Comparison of ENCODE assay signal across 9 cellular contexts in genomic region chr4:153257151-153257620, GRCh38. TPM values are rescaled to one million over a fixed set of nuclear protein-coding genes. Genes with fewer than 3 reads are reported as not detected.
DNase-seq lines count a peak whose midpoint lies in the region; FAIRE-seq and TF ChIP-seq lines count a peak whose summit lies in the region.
"Had no signal": no experiment of that assay in that cellular context is flagged by ENCODE, and none has a peak within 500 bp of the region (broad histone marks: within the 10 kb centered on the region; RNA-seq: fewer than 3 reads in every experiment).

No MANE protein-coding gene starts in this region.

- H3K27ac ChIP-seq in A673 (ENCODE audit: low read depth, low read length, poor library complexity, severe bottlenecking): peak overlapping the region; percentile 84
- H3K27ac ChIP-seq in suprapubic skin: no peak overlapping the region
- H3K27ac ChIP-seq: upper lobe of left lung had no signal

- TF ChIP-seq CTCF in A673 (conservative IDR thresholded peaks at IDR 0.05; ENCODE audit: low read depth, low read length) (no peak), suprapubic skin (IDR thresholded peaks at IDR 0.05) (no peak)

- TF ChIP-seq EP300 in suprapubic skin (IDR thresholded peaks at IDR 0.05): no peak

- H3K9ac ChIP-seq in adipocyte (ENCODE audit: low read length): no peak overlapping the region
- H3K9ac ChIP-seq in iPS-15b (ENCODE audit: low read depth, low read length): peak overlapping the region; percentile 32

- CTCF ChIA-PET in A673 (lab: Charles Lee): interaction anchor here (1.2 kb wide), 1 partner anchor 114 kb away, joined by 4 read pairs; no protein-coding TSS in a partner anchor

- H3K27me3 ChIP-seq in A673 (replicated peaks; ENCODE audit: insufficient read depth, low read depth, low read length, poor library complexity) (no peaks in the 10 kb centered on the region), adipocyte (replicated peaks; ENCODE audit: control insufficient read depth, insufficient read depth, low read length) (no peaks in the 10 kb centered on the region), iPS-15b (ENCODE audit: control insufficient read depth, insufficient read depth, low read length) (no peaks in the 10 kb centered on the region), suprapubic skin (no peaks in the 10 kb centered on the region)
- H3K27me3 ChIP-seq: upper lobe of left lung had no signal

- WGBS in suprapubic skin: 55% methylated on average over 11 of the region's 11 CpGs

- peaks cover 60% of the 10 kb centered on the region for H3K4me1 ChIP-seq in A673 (ENCODE audit: insufficient read depth, low read length, poor library complexity, severe bottlenecking)
- peaks cover 8% of the 10 kb centered on the region for H3K4me1 ChIP-seq in adipocyte (ENCODE audit: control insufficient read depth, insufficient read depth, low read length)
- H3K4me1 ChIP-seq in iPS-15b (ENCODE audit: control insufficient read depth, insufficient read depth, low read length): peaks cover 23% of the 10 kb centered on the region
- peaks cover 24% of the 10 kb centered on the region for H3K4me1 ChIP-seq in suprapubic skin
- H3K4me1 ChIP-seq: upper lobe of left lung had no signal

- no peaks in the 10 kb centered on the region for H3K36me3 ChIP-seq in A673 (ENCODE audit: insufficient read depth, low read length, poor library complexity, severe bottlenecking)
- no peaks in the 10 kb centered on the region for H3K36me3 ChIP-seq in adipocyte (ENCODE audit: control insufficient read depth, insufficient read depth, low read length, severe bottlenecking)
- no peaks in the 10 kb centered on the region for H3K36me3 ChIP-seq in iPS-15b (ENCODE audit: control insufficient read depth, insufficient read depth, low read length)
- no peaks in the 10 kb centered on the region for H3K36me3 ChIP-seq in suprapubic skin
- H3K36me3 ChIP-seq: upper lobe of left lung had no signal

- BruUV-seq in A673 (replicated peaks; lab: Mats Ljungman, UMichigan): no TSS peak

- peak; percentile 89 for DNase-seq in A673 (ENCODE audit: low spot score)
- DNase-seq in GM19239 (ENCODE audit: insufficient read length, low spot score): no peak
- peak; percentile 78 for DNase-seq in NCI-H146 (lab: John Stamatoyannopoulos, UW)
- DNase-seq in adipocyte (ENCODE audit: low read depth): peak; percentile 83
- DNase-seq in stimulated activated CD4-positive, alpha-beta T cell treated with anti-CD3 and anti-CD28 coated beads, TNF-alpha, amount 100 ng/mL, for 48 hours (ENCODE audit: low read depth in 3 of 3): peak in 2 of 3 donors; percentile 13 to 27
- DNase-seq in suprapubic skin (ENCODE audit: low spot score in 2 of 2): no peak
- no peak for DNase-seq in germinal center (ENCODE audit: low spot score)
- DNase-seq: upper lobe of left lung had no signal

- H3K9me3 ChIP-seq in A673 (ENCODE audit: low read depth, low read length, poor library complexity, severe bottlenecking) (peaks cover 9% of the 10 kb centered on the region), adipocyte (ENCODE audit: control insufficient read depth, low read length) (peaks cover 6% of the 10 kb centered on the region), iPS-15b (ENCODE audit: control insufficient read depth, insufficient read depth, low read length) (no peaks in the 10 kb centered on the region), suprapubic skin (no peaks in the 10 kb centered on the region)

- POLR2A ChIA-PET in A673 (lab: Charles Lee; ENCODE audit: low non-redundant PET): interaction anchor here (0.7 to 1.0 kb wide), 2 partner anchors 11 to 34 kb away, joined by 3 read pairs; no protein-coding TSS in a partner anchor

- intact Hi-C loops in A673 (cut with micrococcal nuclease; ENCODE audit: unreplicated experiment): loop anchor here (2.0 kb wide), 1 partner anchor 34 kb away; no protein-coding TSS in a partner anchor

- FAIRE-seq in GM19239 (lab: Jason Lieb, UNC): peak; percentile 23

- H3K4me3 ChIP-seq in A673 (ENCODE audit: low read depth, low read length, poor library complexity, severe bottlenecking) (peak overlapping the region; percentile 43), adipocyte (ENCODE audit: low read length) (peak overlapping the region; percentile 17), iPS-15b (ENCODE audit: low read depth, low read length) (peak overlapping the region; percentile 64), suprapubic skin (no peak overlapping the region)
- H3K4me3 ChIP-seq: upper lobe of left lung had no signal

- no peak for TF ChIP-seq POLR2A in suprapubic skin (IDR thresholded peaks at IDR 0.05)

RNA-seq across cellular contexts. Expression of gene TRIM2, which starts 52.9 kb away (rescaled TPM):
- total RNA-seq in A673 (2021) (93.2 and 107 TPM in 2 replicates), suprapubic skin (10 to 100 TPM; 17.3 to 45.1 (median 37.5) TPM)

Comparison
In these comparisons a context has a peak if more than half of its experiments do, and no peak if none do; other contexts are left out.
1. DNase-seq: peak in A673 (single experiment), NCI-H146 (single experiment), adipocyte (single experiment) and stimulated activated CD4-positive, alpha-beta T cell treated with anti-CD3 and anti-CD28 coated beads, TNF-alpha, amount 100 ng/mL, for 48 hours (2 of 3); none in GM19239 (single experiment), suprapubic skin (0 of 2) and germinal center (single experiment).